Comparison of ENCODE assay signal across 1 cellular context in genomic region chrX:24024819-24025740, GRCh38.
A peak's percentile ranks its signal among the peaks of the same experiment; 100 is the strongest.
TF ChIP-seq lines count a peak whose summit lies in the region.

No MANE protein-coding gene starts in this region.

TF ChIP-seq in K562, 482 proteins besides CTCF, POLR2A, EP300 and RAD21 (continued from another document):
- TF ChIP-seq, protein P1, sequence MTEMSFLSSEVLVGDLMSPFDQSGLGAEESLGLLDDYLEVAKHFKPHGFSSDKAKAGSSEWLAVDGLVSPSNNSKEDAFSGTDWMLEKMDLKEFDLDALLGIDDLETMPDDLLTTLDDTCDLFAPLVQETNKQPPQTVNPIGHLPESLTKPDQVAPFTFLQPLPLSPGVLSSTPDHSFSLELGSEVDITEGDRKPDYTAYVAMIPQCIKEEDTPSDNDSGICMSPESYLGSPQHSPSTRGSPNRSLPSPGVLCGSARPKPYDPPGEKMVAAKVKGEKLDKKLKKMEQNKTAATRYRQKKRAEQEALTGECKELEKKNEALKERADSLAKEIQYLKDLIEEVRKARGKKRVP (CRISPR knock-in tag; IDR thresholded peaks at IDR 0.05) = no peak
- TF ChIP-seq ZNF511 (CRISPR knock-in tag; IDR thresholded peaks at IDR 0.05) (peak; percentile 51; the same call in 1 of the 2 replicates), MYNN (IDR thresholded peaks at IDR 0.05) (no peak), MYNN (CRISPR knock-in tag; IDR thresholded peaks at IDR 0.05) (no peak), POLR2G (IDR thresholded peaks at IDR 0.05; ENCODE audit: low read depth, low read length) (peak; percentile 93), MCM2 (IDR thresholded peaks at IDR 0.05; ENCODE audit: low read depth) (no peak), NR2C2 (CRISPR knock-in tag; IDR thresholded peaks at IDR 0.05) (no peak), NR2C2 (tag; IDR thresholded peaks at IDR 0.05) (peak; percentile 57), ZFX (CRISPR knock-in tag; IDR thresholded peaks at IDR 0.05) (peak; percentile 64), RBBP5 (IDR thresholded peaks at IDR 0.05; ENCODE audit: borderline replicate concordance, insufficient read depth, low read length, poor library complexity, severe bottlenecking) (peak; percentile 72), TEAD1 (CRISPR knock-in tag; IDR thresholded peaks at IDR 0.05) (no peak; a peak in 1 of 4 replicates), PCBP2 (IDR thresholded peaks at IDR 0.05; ENCODE audit: low read depth, low read length, poor library complexity, severe bottlenecking) (peak; percentile 91), MNT (conservative IDR thresholded peaks at IDR 0.05) (peak; percentile 9 to 49; a peak in 3 of 4 replicates), KLF10 (CRISPR knock-in tag; IDR thresholded peaks at IDR 0.05) (no peak), NONO (IDR thresholded peaks at IDR 0.05; ENCODE audit: low read depth in 2 of 2, low read length in 1 of 2) (peak in 1 of 2 experiments; percentile 94; a peak in 2 of 4 replicates), ZBTB11 (CRISPR knock-in tag; IDR thresholded peaks at IDR 0.05) (peak in 1 of 3 experiments; percentile 61; a peak in 1 of 6 replicates), PPARD (CRISPR knock-in tag; IDR thresholded peaks at IDR 0.05) (no peak), VEZF1 (CRISPR knock-in tag; IDR thresholded peaks at IDR 0.05) (peak; percentile 99), XRCC3 (IDR thresholded peaks at IDR 0.05) (no peak), NCOA6 (IDR thresholded peaks at IDR 0.05) (peak; percentile 86), L3MBTL2 (IDR thresholded peaks at IDR 0.05) (peak; percentile 62; the same call in 1 of the 2 replicates), ETS1 (conservative IDR thresholded peaks at IDR 0.05; ENCODE audit: control insufficient read depth, low read depth, low read length) (peak; percentile 37; the same call in 1 of the 2 replicates), MCM7 (IDR thresholded peaks at IDR 0.05) (no peak)
- TF ChIP-seq, protein P2, sequence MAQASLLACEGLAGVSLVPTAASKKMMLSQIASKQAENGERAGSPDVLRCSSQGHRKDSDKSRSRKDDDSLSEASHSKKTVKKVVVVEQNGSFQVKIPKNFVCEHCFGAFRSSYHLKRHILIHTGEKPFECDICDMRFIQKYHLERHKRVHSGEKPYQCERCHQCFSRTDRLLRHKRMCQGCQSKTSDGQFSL (CRISPR knock-in tag; IDR thresholded peaks at IDR 0.05) = peak; percentile 75; the same call in 1 of the 2 replicates
- TF ChIP-seq, protein P2 (tag; IDR thresholded peaks at IDR 0.05) = peak in 1 of 2 experiments; percentile 95; a peak in 2 of 4 replicates
